8 cellular contexts compared by ENCODE assay signal in genomic region chr3:185280572-185281365, GRCh38. TPM values are rescaled to one million over a fixed set of nuclear protein-coding genes. Genes with fewer than 3 reads are reported as not detected.
DNase-seq lines count a peak whose midpoint lies in the region; ATAC-seq, FAIRE-seq and TF ChIP-seq lines count a peak whose summit lies in the region.

No MANE protein-coding gene starts in this region.

- no peaks in the 10 kb centered on the region for H3K27me3 ChIP-seq in cardiac muscle cell
- peaks cover 0 to 4% of the 10 kb centered on the region in 2 donors for H3K27me3 ChIP-seq in small intestine (ENCODE audit: control insufficient read depth in 2 of 2, insufficient read depth in 2 of 2, low read length in 2 of 2)

- no peak for ATAC-seq in Right ventricle myocardium superior (ENCODE audit: poor library complexity)
- no peak for ATAC-seq in esophagus mucosa

- H3K4me1 ChIP-seq in cardiac muscle cell (ENCODE audit: low read depth) (no peaks in the 10 kb centered on the region), small intestine (ENCODE audit: control insufficient read depth in 2 of 2, insufficient read depth in 1 of 2, low read depth in 1 of 2, low read length in 1 of 2) (peaks cover 0 to 4% of the 10 kb centered on the region in 2 donors)

- 15 to 41% (median 22%) methylated on average over 4 of the region's 4 CpGs for WGBS in small intestine, 3 donors

- no peaks in the 10 kb centered on the region for H3K36me3 ChIP-seq in cardiac muscle cell
- no peaks in the 10 kb centered on the region; the same call in 1 of the 2 replicates for H3K36me3 ChIP-seq in SK-N-MC (ENCODE audit: insufficient read depth, low read length)
- no peaks in the 10 kb centered on the region for H3K36me3 ChIP-seq in small intestine (ENCODE audit: control insufficient read depth in 2 of 2, insufficient read depth in 2 of 2, low read length in 2 of 2)

- no peak for FAIRE-seq in small intestine (lab: Jason Lieb, UNC)

- DNase-seq in cardiac muscle cell (ENCODE audit: low read depth in 1 of 2, low spot score in 1 of 2) (peak; percentile 36 to 77), Right ventricle myocardium superior (no peak), NCI-H1105 (lab: John Stamatoyannopoulos, UW) (peak; percentile 34), SK-N-MC (ENCODE audit: low read depth, low spot score) (no peak), fibroblast of the conjunctiva (ENCODE audit: low read depth) (peak; percentile 33), small intestine (peak; percentile 61), T-helper 9 cell (no peak)

- H3K27ac ChIP-seq in cardiac muscle cell (no peak overlapping the region), SK-N-MC (no peak overlapping the region), small intestine (ENCODE audit: low read depth in 1 of 2, low read length in 1 of 2) (no peak overlapping the region)

- TF ChIP-seq CTCF in cardiac muscle cell (IDR thresholded peaks at IDR 0.05; ENCODE audit: low read depth, low read length): peak; percentile 68

- H3K9ac ChIP-seq in SK-N-MC (ENCODE audit: insufficient read length): no peak overlapping the region

- no peak overlapping the region for H3K4me3 ChIP-seq in cardiac muscle cell
- peak overlapping the region; percentile 37; the same call in 1 of the 2 replicates for H3K4me3 ChIP-seq in SK-N-MC
- no peak overlapping the region for H3K4me3 ChIP-seq in small intestine (ENCODE audit: low read depth in 1 of 2, low read length in 2 of 2)

- intact Hi-C loops in Right ventricle myocardium superior (cut with DNase I): no loop called here

- H3K9me3 ChIP-seq in cardiac muscle cell (ENCODE audit: low read depth): no peaks in the 10 kb centered on the region
- H3K9me3 ChIP-seq in SK-N-MC (ENCODE audit: low read depth, low read length): no peaks in the 10 kb centered on the region
- no peaks in the 10 kb centered on the region for H3K9me3 ChIP-seq in small intestine (ENCODE audit: control insufficient read depth, low read depth)

RNA-seq across cellular contexts. Expression of gene EHHADH, which starts 26.9 kb away (rescaled TPM):
- total RNA-seq in cardiac muscle cell (5.4 and 7.7 TPM in 2 replicates), Right ventricle myocardium superior (18.7 TPM), esophagus mucosa (10.6 TPM)
- polyA plus RNA-seq in cardiac muscle cell (3.8 and 4.4 TPM in 2 replicates), small intestine (10 to 100 TPM; 12.2 to 29.5 (median 12.4) TPM)

Comparison
In these comparisons a context has a peak if more than half of its experiments do, and no peak if none do; other contexts are left out.
1. DNase-seq: peak in cardiac muscle cell (2 of 2), NCI-H1105 (single experiment), fibroblast of the conjunctiva (single experiment) and small intestine (single experiment); none in Right ventricle myocardium superior (single experiment), SK-N-MC (single experiment) and T-helper 9 cell (single experiment).